In the genomic region with DNA sequence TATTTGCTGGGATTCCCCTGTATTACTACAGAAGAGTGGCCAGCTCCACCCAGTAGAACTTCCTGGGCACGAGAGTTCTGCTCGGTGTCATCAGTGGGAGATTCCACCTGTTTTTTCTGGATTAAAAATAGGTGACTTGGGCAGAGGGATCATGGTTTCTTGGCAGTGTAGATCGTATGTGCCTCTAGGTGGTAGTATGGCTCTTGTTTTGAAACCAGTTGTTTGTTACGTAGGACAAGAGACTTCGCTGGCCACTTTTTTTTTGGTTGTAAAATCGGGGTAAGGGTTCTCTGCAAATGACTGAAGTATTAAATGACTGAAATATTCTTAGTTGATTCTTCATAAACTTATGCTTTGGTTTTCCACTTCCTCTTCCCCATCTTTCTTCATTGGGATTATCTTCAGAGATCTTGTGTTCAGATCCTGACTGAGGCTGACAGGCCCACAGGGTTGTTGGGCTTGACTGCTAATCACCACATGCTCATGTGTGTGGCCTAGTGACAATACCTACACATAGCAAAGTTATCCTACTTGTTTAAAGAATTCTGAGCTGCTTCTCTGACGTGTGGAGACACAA, we compare ENCODE assay signal across 9 cellular contexts. TPM values are rescaled to one million over a fixed set of nuclear protein-coding genes. Genes with fewer than 3 reads are reported as not detected.
A peak's percentile ranks its signal among the peaks of the same experiment; 100 is the strongest.
DNase-seq lines count a peak whose midpoint lies in the region; ATAC-seq and TF ChIP-seq lines count a peak whose summit lies in the region.
"Had no signal": no experiment of that assay in that cellular context is flagged by ENCODE, and none has a peak within 500 bp of the region (broad histone marks: within the 10 kb centered on the region; RNA-seq: fewer than 3 reads in every experiment).

No MANE protein-coding gene starts in this region.

- H4K5ac ChIP-seq in mesendoderm (ENCODE audit: low read length): no peak overlapping the region

- ATAC-seq in DND-41 (ENCODE audit: insufficient read depth, low read depth): no peak
- ATAC-seq in GM18517 (IDR thresholded peaks at IDR 0.05; ENCODE audit: unreplicated experiment): no peak
- no peak for ATAC-seq in GM18861 (IDR thresholded peaks at IDR 0.05; ENCODE audit: unreplicated experiment)

- H2AK5ac ChIP-seq in mesendoderm (ENCODE audit: low read length): no peak overlapping the region

- WGBS in mesendoderm (ENCODE audit: extremely low coverage, insufficient coverage, low lambda C conversion rate): no CpG with 5 or more reads among the region's 7 CpGs

- no peaks in the 10 kb centered on the region for H3K9me3 ChIP-seq in DND-41 (ENCODE audit: insufficient read depth, low read length, severe bottlenecking)
- H3K9me3 ChIP-seq: neutrophil had no signal

- no peaks in the 10 kb centered on the region for H3K36me3 ChIP-seq in DND-41 (ENCODE audit: insufficient read depth, low read length)
- H3K36me3 ChIP-seq in mesendoderm (ENCODE audit: control insufficient read depth, insufficient read depth, low read length): no peaks in the 10 kb centered on the region
- H3K36me3 ChIP-seq: neutrophil had no signal

- H3K4me1 ChIP-seq in DND-41 (ENCODE audit: insufficient read depth, low read length) (no peaks in the 10 kb centered on the region), mesendoderm (ENCODE audit: control insufficient read depth, low read depth, low read length) (no peaks in the 10 kb centered on the region)

- no peak overlapping the region for H3K4me2 ChIP-seq in DND-41 (ENCODE audit: insufficient read depth, low read length)
- H3K4me2 ChIP-seq in mesendoderm (ENCODE audit: low read length): no peak overlapping the region

- H2BK5ac ChIP-seq in mesendoderm (ENCODE audit: low read length): no peak overlapping the region

- no peaks in the 10 kb centered on the region for H4K20me1 ChIP-seq in DND-41 (ENCODE audit: insufficient read depth, low read length)

- no peaks in the 10 kb centered on the region for H3K36me3 Mint-ChIP-seq in chondrocyte (ENCODE audit: low read depth)

- no peak overlapping the region for H3K27ac Mint-ChIP-seq in chondrocyte (ENCODE audit: unreplicated experiment)

- TF ChIP-seq CTCF in DND-41 (IDR thresholded peaks at IDR 0.05; ENCODE audit: borderline replicate concordance, extremely low read depth, low read length, poor library complexity, severe bottlenecking): peak; percentile 17
- TF ChIP-seq CTCF in LNCAP (IDR thresholded peaks at IDR 0.05): peak; percentile 44; the same call in 1 of the 2 replicates
- TF ChIP-seq CTCF in chondrocyte (IDR thresholded peaks at IDR 0.05): peak; percentile 71

- H3K79me2 ChIP-seq in DND-41 (ENCODE audit: insufficient read depth, low read length) (no peaks in the 10 kb centered on the region), mesendoderm (ENCODE audit: control insufficient read depth, insufficient read depth, low read length) (no peaks in the 10 kb centered on the region)

- no peak overlapping the region for H2BK15ac ChIP-seq in mesendoderm (replicated peaks; ENCODE audit: low read depth)

- H3K4me1 Mint-ChIP-seq in chondrocyte (ENCODE audit: low read depth): peaks cover 12% of the 10 kb centered on the region

- no peak overlapping the region for H2BK120ac ChIP-seq in mesendoderm (ENCODE audit: low read depth, low read length)

- H3K4me3 ChIP-seq in DND-41 (ENCODE audit: low read depth in 1 of 2, low read length in 2 of 2): no peak overlapping the region
- no peak overlapping the region for H3K4me3 ChIP-seq in mesendoderm (ENCODE audit: low read length)

- H3K27ac ChIP-seq in DND-41 (ENCODE audit: low read length): no peak overlapping the region
- H3K27ac ChIP-seq in mesendoderm (ENCODE audit: low read depth, low read length): no peak overlapping the region
- H3K27ac ChIP-seq: neutrophil had no signal

- H3K79me1 ChIP-seq in mesendoderm (ENCODE audit: low read length): no peaks in the 10 kb centered on the region

- no peak overlapping the region for H3K4ac ChIP-seq in mesendoderm (ENCODE audit: low read depth, low read length)

- no peak overlapping the region for H3K18ac ChIP-seq in mesendoderm (ENCODE audit: low read length)

- no peak overlapping the region for H3K4me3 Mint-ChIP-seq in chondrocyte (ENCODE audit: unreplicated experiment)

- no peak overlapping the region for H4K8ac ChIP-seq in mesendoderm (ENCODE audit: low read depth, low read length)

- peaks cover 40% of the 10 kb centered on the region for H3K27me3 Mint-ChIP-seq in chondrocyte (ENCODE audit: low read depth)

- H3K23ac ChIP-seq in mesendoderm (ENCODE audit: low read length): no peak overlapping the region

- no peak overlapping the region for H3K56ac ChIP-seq in mesendoderm (ENCODE audit: low read length)

- H3K9me3 Mint-ChIP-seq in chondrocyte (ENCODE audit: low read depth): no peaks in the 10 kb centered on the region

- H2AFZ ChIP-seq in DND-41 (ENCODE audit: low read depth, low read length): no peak overlapping the region

- no peak for DNase-seq in DND-41
- no peak for DNase-seq in chondrocyte (ENCODE audit: low spot score)
- DNase-seq in mesendoderm: peak; percentile 59
- no peak for DNase-seq in dedifferentiated amniotic fluid mesenchymal stem cell (ENCODE audit: extremely low spot score)
- no peak for DNase-seq in effector CD8-positive, alpha-beta T cell (lab: John Stamatoyannopoulos, UW)

- H3K27me3 ChIP-seq in DND-41 (ENCODE audit: insufficient read depth, low read length, poor library complexity) (no peaks in the 10 kb centered on the region), mesendoderm (ENCODE audit: insufficient read depth, low read length, poor library complexity) (no peaks in the 10 kb centered on the region)
- H3K27me3 ChIP-seq: neutrophil had no signal

- no peak overlapping the region for H3K9ac ChIP-seq in DND-41 (ENCODE audit: low read depth, low read length)
- H3K9ac ChIP-seq in mesendoderm (ENCODE audit: low read length): no peak overlapping the region

RNA-seq across cellular contexts. Expression of a gene that starts 43.8 kb away (rescaled TPM):
- 312 to 483 TPM (median 462 TPM) in 3 replicates for total RNA-seq in chondrocyte
- polyA plus RNA-seq in mesendoderm (2013, experiment 1 of 2): 261 TPM
- polyA plus RNA-seq in mesendoderm (2013, experiment 2 of 2): 261 TPM

Comparison
In these comparisons a context has a peak if more than half of its experiments do, and no peak if none do; other contexts are left out.
1. CTCF ChIP-seq: peak in every context shown above with its lines; median percentile 71 in chondrocyte; 44 in LNCAP; 17 in DND-41.